In genomic region chr13:98267080-98267912, GRCh38 we compare ENCODE assay signal across 11 cellular contexts.
DNase-seq lines count a peak whose midpoint lies in the region; ATAC-seq and TF ChIP-seq lines count a peak whose summit lies in the region.
"Had no signal": no experiment of that assay in that cellular context is flagged by ENCODE, and none has a peak within 500 bp of the region (broad histone marks: within the 10 kb centered on the region; RNA-seq: fewer than 3 reads in every experiment).

No MANE protein-coding gene starts in this region.

- peak overlapping the region; percentile 50 to 62 for H3K9ac ChIP-seq in colonic mucosa (ENCODE audit: low read depth in 2 of 2, low read length in 2 of 2)
- peak overlapping the region; percentile 45 for H3K9ac ChIP-seq in mucosa of stomach (ENCODE audit: low read length)

- peaks cover 5% of the 10 kb centered on the region for H3K4me1 ChIP-seq in colonic mucosa
- peaks cover 17% of the 10 kb centered on the region for H3K4me1 ChIP-seq in mucosa of stomach (ENCODE audit: control insufficient read depth, insufficient read depth, low read length)

- H3K27ac Mint-ChIP-seq in activated T-helper 2 cell treated with anti-CD3 and anti-CD28 coated beads, Interferon-gamma antibody, Interleukin-2, Interleukin-4, amounts not matched to agents 10 μg/mL and 5 μg/mL and 100 μg/mL, durations not matched to agents 14 hours and 24 hours and 36 hours, result no peak overlapping the region

- no peaks in the 10 kb centered on the region for H3K36me3 ChIP-seq in colonic mucosa
- no peaks in the 10 kb centered on the region for H3K36me3 ChIP-seq in mucosa of stomach (ENCODE audit: control insufficient read depth, insufficient read depth, low read length)
- H3K36me3 ChIP-seq: cardiac muscle cell had no signal

- no peaks in the 10 kb centered on the region for H3K4me1 Mint-ChIP-seq in activated T-helper 2 cell treated with anti-CD3 and anti-CD28 coated beads, Interferon-gamma antibody, Interleukin-2, Interleukin-4, amounts not matched to agents 10 μg/mL and 5 μg/mL and 100 μg/mL, durations not matched to agents 14 hours and 24 hours and 36 hours (ENCODE audit: low read depth)

- no peak overlapping the region for H3K4me3 ChIP-seq in colonic mucosa
- H3K4me3 ChIP-seq in mucosa of stomach (ENCODE audit: low read length), result peak overlapping the region; percentile 12
- H3K4me3 ChIP-seq: cardiac muscle cell had no signal

- TF ChIP-seq CTCF in colonic mucosa (IDR thresholded peaks at IDR 0.05), result no peak

- peak; percentile 82 for DNase-seq in colonic mucosa
- DNase-seq in SHP77 treated with DMSO at 0.1 percent for 48 hours (lab: John Stamatoyannopoulos, UW), result no peak
- no peak for DNase-seq in activated T-helper 2 cell treated with anti-CD3 and anti-CD28 coated beads, Interferon-gamma antibody, Interleukin-2, Interleukin-4, amounts not matched to agents 10 μg/mL and 5 μg/mL and 100 μg/mL, durations not matched to agents 14 hours and 24 hours and 36 hours (ENCODE audit: low spot score)
- DNase-seq in GM19240 (ENCODE audit: insufficient read length, low spot score), result no peak
- DNase-seq: DMS53, NCI-H187 treated with DMSO at 0.1 percent for 48 hours had no signal

- no peaks in the 10 kb centered on the region for H3K36me3 Mint-ChIP-seq in activated T-helper 2 cell treated with anti-CD3 and anti-CD28 coated beads, Interferon-gamma antibody, Interleukin-2, Interleukin-4, amounts not matched to agents 10 μg/mL and 5 μg/mL and 100 μg/mL, durations not matched to agents 14 hours and 24 hours and 36 hours (ENCODE audit: low read depth)

- H3K9me3 Mint-ChIP-seq in activated T-helper 2 cell treated with anti-CD3 and anti-CD28 coated beads, Interferon-gamma antibody, Interleukin-2, Interleukin-4, amounts not matched to agents 10 μg/mL and 5 μg/mL and 100 μg/mL, durations not matched to agents 14 hours and 24 hours and 36 hours, result no peaks in the 10 kb centered on the region

- H3K27me3 ChIP-seq in colonic mucosa, result no peaks in the 10 kb centered on the region
- no peaks in the 10 kb centered on the region for H3K27me3 ChIP-seq in mucosa of stomach (ENCODE audit: control insufficient read depth, insufficient read depth, low read length)
- H3K27me3 ChIP-seq: cardiac muscle cell had no signal

- H3K4me3 Mint-ChIP-seq in activated T-helper 2 cell treated with anti-CD3 and anti-CD28 coated beads, Interferon-gamma antibody, Interleukin-2, Interleukin-4, amounts not matched to agents 10 μg/mL and 5 μg/mL and 100 μg/mL, durations not matched to agents 14 hours and 24 hours and 36 hours (ENCODE audit: low read depth), result no peak overlapping the region

- peak; percentile 62 for ATAC-seq in GM18858 (IDR thresholded peaks at IDR 0.05; ENCODE audit: unreplicated experiment)
- peak; percentile 78 for ATAC-seq in HG02981 (IDR thresholded peaks at IDR 0.05; ENCODE audit: unreplicated experiment)
- no peak for ATAC-seq in GM18520 (IDR thresholded peaks at IDR 0.05; ENCODE audit: unreplicated experiment)

- intact Hi-C loops in colonic mucosa (cut with DNase I), result loop anchor here (10.0 kb wide), 1 partner anchor 122 kb away; the partner anchor contains the start of gene FARP1
- intact Hi-C loops in activated T-helper 2 cell treated with anti-CD3 and anti-CD28 coated beads, Interferon-gamma antibody, Interleukin-2, Interleukin-4, amounts not matched to agents 10 μg/mL and 5 μg/mL and 100 μg/mL, durations not matched to agents 14 hours and 24 hours and 36 hours (cut with micrococcal nuclease), result no loop called here

- peak overlapping the region; percentile 51 for H3K27ac ChIP-seq in colonic mucosa
- H3K27ac ChIP-seq: cardiac muscle cell had no signal

- no peaks in the 10 kb centered on the region for H3K27me3 Mint-ChIP-seq in activated T-helper 2 cell treated with anti-CD3 and anti-CD28 coated beads, Interferon-gamma antibody, Interleukin-2, Interleukin-4, amounts not matched to agents 10 μg/mL and 5 μg/mL and 100 μg/mL, durations not matched to agents 14 hours and 24 hours and 36 hours (ENCODE audit: low read depth)

- H3K9me3 ChIP-seq in colonic mucosa, result no peaks in the 10 kb centered on the region
- H3K9me3 ChIP-seq in mucosa of stomach (ENCODE audit: control insufficient read depth, low read length), result no peaks in the 10 kb centered on the region
